Comparison of ENCODE assay signal across 13 cellular contexts in the genomic region with DNA sequence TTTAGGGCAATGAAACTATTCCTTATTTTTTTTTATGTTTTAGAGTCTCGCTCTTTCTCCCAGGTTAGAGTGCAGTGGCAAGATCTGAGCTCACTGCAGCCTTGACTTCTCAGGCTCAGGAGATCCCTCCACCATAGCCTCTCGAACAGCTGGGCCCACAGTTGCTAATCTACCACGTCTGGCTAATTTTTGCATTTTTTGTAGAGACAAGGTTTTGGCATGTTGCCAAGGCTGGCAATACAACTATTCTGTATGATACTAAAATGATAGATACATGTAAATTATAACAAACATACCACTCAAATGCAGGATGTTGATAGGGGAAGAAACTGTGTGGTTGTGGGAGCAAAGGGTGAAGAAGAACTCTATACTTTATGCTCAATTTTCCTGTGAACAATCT.
"Had no signal": no experiment of that assay in that cellular context is flagged by ENCODE, and none has a peak within 500 bp of the region (broad histone marks: within the 10 kb centered on the region; RNA-seq: fewer than 3 reads in every experiment).

No MANE protein-coding gene starts in this region.

- ATAC-seq: naive thymus-derived CD4-positive, alpha-beta T cell; right cardiac atrium had no signal

- H3K36me3 ChIP-seq: neural progenitor cell, transverse colon, uterus, WERI-Rb-1 had no signal

- H3K4me2 ChIP-seq: neural progenitor cell had no signal

- H3K27me3 ChIP-seq: neural progenitor cell, transverse colon, uterus had no signal

- DNase-seq: activated CD4-positive, alpha-beta T cell treated with anti-CD3 and anti-CD28 coated beads, Interleukin-2, amount 50 U/mL, for 48 hours; activated gamma-delta T cell treated with Interleukin-2 at 50 U/mL for 16 hours; effector memory CD4-positive, alpha-beta T cell; foreskin fibroblast; naive thymus-derived CD4-positive, alpha-beta T cell; right cardiac atrium; small intestine; stimulated activated CD4-positive, alpha-beta T cell treated with anti-CD3 and anti-CD28 coated beads, Interleukin-15, amount 100 ng/mL, for 24 hours; stimulated activated CD4-positive, alpha-beta T cell treated with anti-CD3 and anti-CD28 coated beads, Interleukin-2, amount 100 ng/mL, for 48 hours; transverse colon; uterus; WERI-Rb-1 had no signal

- H3K4me3 ChIP-seq: neural progenitor cell, transverse colon, uterus had no signal

- H3K4me1 ChIP-seq: neural progenitor cell, transverse colon, uterus had no signal

- H3K9me3 ChIP-seq: uterus had no signal

- H3K27ac ChIP-seq: neural progenitor cell, transverse colon, uterus, WERI-Rb-1 had no signal
